In genomic region chr21:39183272-39184049, GRCh38 we compare ENCODE assay signal across 8 cellular contexts. TPM values are rescaled to one million over a fixed set of nuclear protein-coding genes. Genes with fewer than 3 reads are reported as not detected.
DNase-seq lines count a peak whose midpoint lies in the region; ATAC-seq and TF ChIP-seq lines count a peak whose summit lies in the region.

A gene with protein sequence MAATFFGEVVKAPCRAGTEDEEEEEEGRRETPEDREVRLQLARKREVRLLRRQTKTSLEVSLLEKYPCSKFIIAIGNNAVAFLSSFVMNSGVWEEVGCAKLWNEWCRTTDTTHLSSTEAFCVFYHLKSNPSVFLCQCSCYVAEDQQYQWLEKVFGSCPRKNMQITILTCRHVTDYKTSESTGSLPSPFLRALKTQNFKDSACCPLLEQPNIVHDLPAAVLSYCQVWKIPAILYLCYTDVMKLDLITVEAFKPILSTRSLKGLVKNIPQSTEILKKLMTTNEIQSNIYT (minus strand): TSS chr21:39183451. CDS start chr21:39183385, 66 bp downstream.

- peak within 1 kb of the TSS; percentile 82 to 96 (median 90) for H3K4me2 ChIP-seq in BLaER1 treated with 17β-estradiol and CSF1 and Interleukin-3, amounts not matched to agents 10 nM and 100 nM

- no peaks in the 10 kb centered on the region for H3K27me3 Mint-ChIP-seq in activated CD4-positive, alpha-beta T cell treated with anti-CD3 and anti-CD28 coated beads, Interleukin-2, amount 10 ng/mL, durations not matched to agents 24 days and 14 days

- H3K36me3 ChIP-seq in BLaER1 treated with 17β-estradiol and CSF1 and Interleukin-3, amounts not matched to agents 10 nM and 100 nM = peaks cover 11 to 29% (median 21%) of the 10 kb centered on the region in 11 experiments
- no peaks in the 10 kb centered on the region for H3K36me3 ChIP-seq in colonic mucosa

- peak within 1 kb of the TSS; percentile 80 to 97 (median 90) for H3K27ac ChIP-seq in BLaER1 treated with 17β-estradiol and CSF1 and Interleukin-3, amounts not matched to agents 10 nM and 100 nM
- peak within 1 kb of the TSS; percentile 87 for H3K27ac ChIP-seq in colonic mucosa

- peaks cover 0 to 33% (median 7%) of the 10 kb centered on the region in 11 experiments; a peak in 11 of 22 replicates for H4K20me1 ChIP-seq in BLaER1 treated with 17β-estradiol and CSF1 and Interleukin-3, amounts not matched to agents 10 nM and 100 nM

- intact Hi-C loops in activated CD4-positive, alpha-beta T cell treated with anti-CD3 and anti-CD28 coated beads, Interleukin-2, amount 10 ng/mL, durations not matched to agents 24 days and 14 days (cut with micrococcal nuclease) = loop anchor here (1.0 to 10.0 kb wide), 7 partner anchors 129 to 1621 kb away; partner anchors contain the start of genes BRWD1, ETS2, HMGN1 and LCA5L
- intact Hi-C loops in colonic mucosa (cut with DNase I) = no loop called here

- no peaks in the 10 kb centered on the region for H3K9me3 ChIP-seq in BLaER1 treated with 17β-estradiol and CSF1 and Interleukin-3, amounts not matched to agents 10 nM and 100 nM (replicated peaks in 1 of 11)
- no peaks in the 10 kb centered on the region for H3K9me3 ChIP-seq in colonic mucosa

- TF ChIP-seq CTCF in colonic mucosa (IDR thresholded peaks at IDR 0.05) = no peak

- H3K4me1 ChIP-seq in BLaER1 treated with 17β-estradiol and CSF1 and Interleukin-3, amounts not matched to agents 10 nM and 100 nM = peaks cover 11 to 42% (median 33%) of the 10 kb centered on the region in 10 experiments
- H3K4me1 ChIP-seq in colonic mucosa = peaks cover 5% of the 10 kb centered on the region

- ATAC-seq in GM19351 (IDR thresholded peaks at IDR 0.05; ENCODE audit: unreplicated experiment) = peak; percentile 83
- peak; percentile 72 for ATAC-seq in HG03520 (IDR thresholded peaks at IDR 0.05; ENCODE audit: unreplicated experiment)

- H3K9me3 Mint-ChIP-seq in activated CD4-positive, alpha-beta T cell treated with anti-CD3 and anti-CD28 coated beads, Interleukin-2, amount 10 ng/mL, durations not matched to agents 24 days and 14 days = no peaks in the 10 kb centered on the region

- H3K27ac Mint-ChIP-seq in activated CD4-positive, alpha-beta T cell treated with anti-CD3 and anti-CD28 coated beads, Interleukin-2, amount 10 ng/mL, durations not matched to agents 24 days and 14 days = peak within 1 kb of the TSS; percentile 98

- DNase-seq in NCI-H526 treated with DMSO at 0.1 percent for 48 hours (lab: John Stamatoyannopoulos, UW) = peak; percentile 89
- peak; percentile 98 for DNase-seq in activated CD4-positive, alpha-beta T cell treated with anti-CD3 and anti-CD28 coated beads, Interleukin-2, amount 10 ng/mL, durations not matched to agents 24 days and 14 days
- DNase-seq in colonic mucosa = peak; percentile 96
- DNase-seq in kidney tubule cell (ENCODE audit: low spot score) = peak; percentile 95
- DNase-seq in stimulated activated CD4-positive, alpha-beta T cell treated with anti-CD3 and anti-CD28 coated beads, Interleukin-1b, Interleukin-23, amount 100 ng/mL, for 1 hour (ENCODE audit: low read depth in 2 of 2) = peak; percentile 83 to 90

- H3K36me3 Mint-ChIP-seq in activated CD4-positive, alpha-beta T cell treated with anti-CD3 and anti-CD28 coated beads, Interleukin-2, amount 10 ng/mL, durations not matched to agents 24 days and 14 days (ENCODE audit: low read depth) = peaks cover 24% of the 10 kb centered on the region

- peaks cover 47% of the 10 kb centered on the region for H3K4me1 Mint-ChIP-seq in activated CD4-positive, alpha-beta T cell treated with anti-CD3 and anti-CD28 coated beads, Interleukin-2, amount 10 ng/mL, durations not matched to agents 24 days and 14 days

- peak within 1 kb of the TSS; percentile 71 to 99 (median 96) for H3K4me3 ChIP-seq in BLaER1 treated with 17β-estradiol and CSF1 and Interleukin-3, amounts not matched to agents 10 nM and 100 nM
- H3K4me3 ChIP-seq in colonic mucosa = peak within 1 kb of the TSS; percentile 83

- H3K4me3 Mint-ChIP-seq in activated CD4-positive, alpha-beta T cell treated with anti-CD3 and anti-CD28 coated beads, Interleukin-2, amount 10 ng/mL, durations not matched to agents 24 days and 14 days = peak within 1 kb of the TSS; percentile 99

- H3K27me3 ChIP-seq in BLaER1 treated with 17β-estradiol and CSF1 and Interleukin-3, amounts not matched to agents 10 nM and 100 nM = no peaks in the 10 kb centered on the region
- H3K27me3 ChIP-seq in colonic mucosa = no peaks in the 10 kb centered on the region

- H3K9ac ChIP-seq in BLaER1 treated with 17β-estradiol and CSF1 and Interleukin-3, amounts not matched to agents 10 nM and 100 nM = peak within 1 kb of the TSS; percentile 86 to 98 (median 94)
- peak within 1 kb of the TSS; percentile 77 to 84 for H3K9ac ChIP-seq in colonic mucosa (ENCODE audit: low read depth in 2 of 2, low read length in 2 of 2)

RNA-seq across cellular contexts. Expression of the gene that starts here (rescaled TPM):
- 99.7 and 105 TPM in 2 replicates for total RNA-seq in activated CD4-positive, alpha-beta T cell treated with anti-CD3 and anti-CD28 coated beads, Interleukin-2, amount 10 ng/mL, durations not matched to agents 24 days and 14 days
- total RNA-seq in colonic mucosa = 10 to 100 TPM; 41.2 to 78.1 TPM

Comparison
In these comparisons a context has a peak if more than half of its experiments do, and no peak if none do; other contexts are left out.
1. Peak in every context shown above with its lines: DNase-seq, ATAC-seq, H3K4me3 ChIP-seq and H3K27ac ChIP-seq.